In genomic region chr17:32285770-32286517, GRCh38 we compare ENCODE assay signal across 21 cellular contexts. TPM values are rescaled to one million over a fixed set of nuclear protein-coding genes. Genes with fewer than 3 reads are reported as not detected.
DNase-seq lines count a peak whose midpoint lies in the region; ATAC-seq and TF ChIP-seq lines count a peak whose summit lies in the region.
"Had no signal": no experiment of that assay in that cellular context is flagged by ENCODE, and none has a peak within 500 bp of the region (broad histone marks: within the 10 kb centered on the region; RNA-seq: fewer than 3 reads in every experiment).

No MANE protein-coding gene starts in this region.

- intact Hi-C loops in body of pancreas (cut with DNase I), result no loop called here

- DNase-seq in amygdala (lab: John Stamatoyannopoulos, UW) (peak in 45 of 56 donors; percentile 18 to 86 (median 58)), inferior parietal cortex (ENCODE audit: extremely low spot score) (peak; percentile 66), putamen (ENCODE audit: low spot score) (peak; percentile 77), NCI-H1930 (lab: John Stamatoyannopoulos, UW) (no peak), T-helper 9 cell (no peak), body of pancreas (no peak)
- DNase-seq: activated B cell treated with CpG ODN at 0.5 μM for 24 hours; activated naive CD8-positive, alpha-beta T cell treated with anti-CD3 and anti-CD28 coated beads, Interleukin-2, amount 10 ng/mL, durations not matched to agents 7 days and 5 days; AML-193; lower lobe of right lung; MG63; NCI-H1694; NCI-H446 treated with DMSO at 0.1 percent for 48 hours; Right ventricle myocardium superior; small intestine; stimulated activated CD4-positive, alpha-beta T cell treated with anti-CD3 and anti-CD28 coated beads, Interleukin-4, amount 100 ng/mL, for 24 hours had no signal

- POLR2A ChIA-PET in HEK293 (lab: Yijun Ruan, JAX), result interaction anchor here (0.6 kb wide), 1 partner anchor 367 kb away, joined by 6 read pairs; no protein-coding TSS in a partner anchor

- TF ChIP-seq CTCF in HEK293 (tag by site-specific recombination; IDR thresholded peaks at IDR 0.05) (no peak), body of pancreas (IDR thresholded peaks at IDR 0.05) (no peak)

- no peak for TF ChIP-seq POLR2A in body of pancreas (IDR thresholded peaks at IDR 0.05)

- H3K27me3 ChIP-seq in body of pancreas, result no peaks in the 10 kb centered on the region
- H3K27me3 ChIP-seq: MG63 had no signal

- no peak overlapping the region for H3K27ac ChIP-seq in HEK293 (ENCODE audit: extremely low read depth, low read depth, low read length)
- H3K27ac ChIP-seq in body of pancreas, result no peak overlapping the region
- H3K27ac ChIP-seq: esophagus muscularis mucosa, lower lobe of right lung, prostate gland had no signal

- H3K9me3 ChIP-seq in HEK293 (ENCODE audit: control insufficient read depth, insufficient read depth, low read depth, low read length), result no peaks in the 10 kb centered on the region
- no peaks in the 10 kb centered on the region for H3K9me3 ChIP-seq in body of pancreas
- H3K9me3 ChIP-seq: esophagus muscularis mucosa, lower lobe of right lung, MG63, prostate gland had no signal

- H3K4me1 ChIP-seq in HEK293 (ENCODE audit: control insufficient read depth, insufficient read depth, low read length) (peaks cover under 1% of the 10 kb centered on the region; the same call in 1 of the 2 replicates), body of pancreas (no peaks in the 10 kb centered on the region)
- H3K4me1 ChIP-seq: lower lobe of right lung, prostate gland had no signal

- no peak for ATAC-seq in body of pancreas
- ATAC-seq: activated CD8-positive, alpha-beta T cell treated with anti-CD3 and anti-CD28 coated beads for 36 hours; lower lobe of right lung had no signal

- WGBS in body of pancreas, 2 donors, result 58 to 67% methylated on average over 7 to 8 of the region's 8 CpGs

- peaks cover 0 to 3% of the 10 kb centered on the region in 2 experiments; a peak in 1 of 3 replicates for H3K36me3 ChIP-seq in HEK293 (ENCODE audit: control insufficient read depth in 2 of 2, insufficient read depth in 1 of 2, low read length in 2 of 2)
- H3K36me3 ChIP-seq in body of pancreas (replicated peaks in 1 of 2; ENCODE audit: insufficient read depth in 1 of 2, low read depth in 2 of 2), result no peaks in the 10 kb centered on the region
- H3K36me3 ChIP-seq: esophagus muscularis mucosa, lower lobe of right lung, MG63, prostate gland had no signal

- CTCF ChIA-PET in HEK293 (lab: Yijun Ruan, JAX), result interaction anchor here (0.7 to 2.1 kb wide), 2 partner anchors 28 to 33 kb away, joined by 3 to 5 read pairs; no protein-coding TSS in a partner anchor

- no peak overlapping the region for H3K4me3 ChIP-seq in HEK293 (ENCODE audit: low read depth, low read length)
- no peak overlapping the region for H3K4me3 ChIP-seq in body of pancreas
- H3K4me3 ChIP-seq: esophagus muscularis mucosa, lower lobe of right lung, MG63, prostate gland had no signal

TF ChIP-seq in HEK293, 187 proteins besides CTCF, POLR2A, EP300 and RAD21:
- TF ChIP-seq ZNF112 (tag by site-specific recombination; IDR thresholded peaks at IDR 0.05) (no peak), ZEB2 (tag by site-specific recombination; IDR thresholded peaks at IDR 0.05) (no peak), ZBTB7A (tag by site-specific recombination; IDR thresholded peaks at IDR 0.05; ENCODE audit: low read depth) (no peak), RBAK (tag by site-specific recombination; IDR thresholded peaks at IDR 0.05) (no peak), KLF16 (tag by site-specific recombination; IDR thresholded peaks at IDR 0.05) (no peak), SP2 (tag by site-specific recombination; IDR thresholded peaks at IDR 0.05) (no peak), GLIS2 (tag by site-specific recombination; IDR thresholded peaks at IDR 0.05) (0 out of 2 replicates have a peak, but pooled peaks have one; percentile 39), GLIS1 (tag by site-specific recombination; IDR thresholded peaks at IDR 0.05) (peak; percentile 79), ZXDB (tag by site-specific recombination; IDR thresholded peaks at IDR 0.05) (no peak), GLI4 (tag by site-specific recombination; IDR thresholded peaks at IDR 0.05) (no peak), ZNF292 (tag by site-specific recombination; IDR thresholded peaks at IDR 0.05; ENCODE audit: borderline replicate concordance, low read depth) (no peak), ZNF580 (tag by site-specific recombination; IDR thresholded peaks at IDR 0.05) (no peak), ZNF121 (tag by site-specific recombination; IDR thresholded peaks at IDR 0.05) (no peak), YY2 (tag by site-specific recombination; IDR thresholded peaks at IDR 0.05) (no peak), SP7 (tag by site-specific recombination; IDR thresholded peaks at IDR 0.05) (no peak), ZBTB48 (tag by site-specific recombination; IDR thresholded peaks at IDR 0.05) (no peak), SETDB1 (IDR thresholded peaks at IDR 0.05; ENCODE audit: insufficient read length, low read length) (no peak), ZNF341 (tag by site-specific recombination; IDR thresholded peaks at IDR 0.05; ENCODE audit: low read depth) (peak; percentile 89), ZIC2 (tag by site-specific recombination; IDR thresholded peaks at IDR 0.05) (peak; percentile 86), OVOL3 (tag by site-specific recombination; IDR thresholded peaks at IDR 0.05) (no peak), ZNF184 (tag by site-specific recombination; IDR thresholded peaks at IDR 0.05) (no peak)
- TF ChIP-seq, protein P1, sequence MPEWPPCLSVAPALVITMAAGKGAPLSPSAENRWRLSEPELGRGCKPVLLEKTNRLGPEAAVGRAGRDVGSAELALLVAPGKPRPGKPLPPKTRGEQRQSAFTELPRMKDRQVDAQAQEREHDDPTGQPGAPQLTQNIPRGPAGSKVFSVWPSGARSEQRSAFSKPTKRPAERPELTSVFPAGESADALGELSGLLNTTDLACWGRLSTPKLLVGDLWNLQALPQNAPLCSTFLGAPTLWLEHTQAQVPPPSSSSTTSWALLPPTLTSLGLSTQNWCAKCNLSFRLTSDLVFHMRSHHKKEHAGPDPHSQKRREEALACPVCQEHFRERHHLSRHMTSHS (tag by site-specific recombination; IDR thresholded peaks at IDR 0.05), result no peak

RNA-seq across cellular contexts. Expression of gene RHBDL3, which starts 20.3 kb away (rescaled TPM):
- total RNA-seq in body of pancreas, result under 1 TPM; 0.26 to 0.66 TPM
- total RNA-seq: glomerular endothelial cell had no signal

RNA-seq across cellular contexts. Expression of gene C17orf75, which starts 56.0 kb away (rescaled TPM):
- total RNA-seq in body of pancreas, result 10 to 100 TPM in 1 of 2 donors, 1 to 10 TPM in 1; 7.6 to 15.6 TPM

Comparison
In these comparisons a context has a peak if more than half of its experiments do, and no peak if none do; other contexts are left out.
1. DNase-seq: peak in amygdala (45 of 56), inferior parietal cortex (single experiment) and putamen (single experiment); none in NCI-H1930 (0 of 2), T-helper 9 cell (single experiment) and body of pancreas (0 of 4).